ENCODE assay signal across 25 cellular contexts in the genomic region with DNA sequence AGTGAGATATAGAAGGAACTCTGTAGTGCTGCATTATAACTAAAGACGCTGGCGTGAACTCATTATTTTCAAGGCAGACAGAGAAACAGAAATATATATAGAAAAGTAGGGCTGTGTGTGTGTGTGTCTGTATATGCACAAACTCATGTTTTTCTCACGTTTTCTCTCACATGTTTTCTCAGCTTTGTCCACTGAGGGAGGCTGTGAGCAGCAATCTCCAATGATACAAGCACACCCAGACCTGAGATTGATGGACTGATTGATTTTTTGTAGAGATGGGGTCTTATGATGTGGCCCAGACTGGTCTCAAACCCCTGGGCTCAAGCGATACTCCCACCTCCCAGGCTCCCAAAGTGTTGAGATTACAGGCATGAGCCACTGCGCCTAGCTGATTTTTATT.
DNase-seq lines count a peak whose midpoint lies in the region; ATAC-seq, FAIRE-seq and TF ChIP-seq lines count a peak whose summit lies in the region.
"Had no signal": no experiment of that assay in that cellular context is flagged by ENCODE, and none has a peak within 500 bp of the region (broad histone marks: within the 10 kb centered on the region; RNA-seq: fewer than 3 reads in every experiment).

No MANE protein-coding gene starts in this region.

- no peak overlapping the region for H2BK12ac ChIP-seq in mesenchymal stem cell (ENCODE audit: low read length in 2 of 2)

- no peak overlapping the region for H3K4me2 ChIP-seq in DOHH2 (ENCODE audit: low read length)
- no peak overlapping the region for H3K4me2 ChIP-seq in astrocyte (ENCODE audit: low read length)
- no peak overlapping the region for H3K4me2 ChIP-seq in mesenchymal stem cell (ENCODE audit: low read length, poor library complexity, severe bottlenecking)
- H3K4me2 ChIP-seq: BLaER1 treated with 17β-estradiol and CSF1 and Interleukin-3, amounts not matched to agents 10 nM and 100 nM had no signal

- no peaks in the 10 kb centered on the region for H3K27me3 Mint-ChIP-seq in astrocyte (ENCODE audit: low read depth, unreplicated experiment)
- H3K27me3 Mint-ChIP-seq in activated CD4-positive, alpha-beta memory T cell treated with anti-CD3 and anti-CD28 coated beads, Interleukin-2, amount 10 ng/mL, durations not matched to agents 7 days and 5 days = no peaks in the 10 kb centered on the region
- H3K27me3 Mint-ChIP-seq: activated B cell treated with CpG ODN at 0.5 μM for 24 hours; activated naive CD4-positive, alpha-beta T cell treated with anti-CD3 and anti-CD28 coated beads, Interleukin-2, amount 50 U/mL, for 24 hours; brain; stimulated activated naive B cell treated with anti-CD40 and anti-IgM and Interleukin-4, amounts not matched to agents 10 μg/mL and 1 μg/mL and 100 μg/mL, for 72 hours; T-cell had no signal

- DNase-seq in LHCN-M2 (ENCODE audit: low read depth) (peak; percentile 4), astrocyte (ENCODE audit: low read depth) (no peak), mesenchymal stem cell (peak; percentile 6), DMS53 (lab: John Stamatoyannopoulos, UW) (no peak), NCI-H1417 (lab: John Stamatoyannopoulos, UW) (no peak)
- no peak for DNase-seq in activated CD4-positive, alpha-beta memory T cell treated with anti-CD3 and anti-CD28 coated beads, Interleukin-2, amount 10 ng/mL, durations not matched to agents 7 days and 5 days
- DNase-seq: activated B cell treated with CpG ODN at 0.5 μM for 24 hours; activated CD8-positive, alpha-beta T cell treated with anti-CD3 and anti-CD28 coated beads, Interleukin-2, amount 10 ng/mL, durations not matched to agents 7 days and 5 days; activated T-cell treated with anti-CD3 and anti-CD28 coated beads, Interleukin-2, amount 50 U/mL, for 4 hours; cortex of kidney; KBM-7; NCI-H1436 treated with DMSO at 0.1 percent for 48 hours; NCI-H2227 treated with DMSO at 0.1 percent for 48 hours; right cardiac atrium; stimulated activated naive B cell treated with anti-CD40 and anti-IgM and Interleukin-4, amounts not matched to agents 10 μg/mL and 1 μg/mL and 100 μg/mL, for 72 hours; T-cell had no signal

- no peak overlapping the region for H2BK5ac ChIP-seq in mesenchymal stem cell (ENCODE audit: low read depth, low read length, poor library complexity, severe bottlenecking)

- no peak overlapping the region for H2BK120ac ChIP-seq in mesenchymal stem cell (ENCODE audit: low read depth, low read length)

- H3K4me1 Mint-ChIP-seq in astrocyte (ENCODE audit: low read depth, unreplicated experiment) = no peaks in the 10 kb centered on the region
- no peaks in the 10 kb centered on the region for H3K4me1 Mint-ChIP-seq in activated CD4-positive, alpha-beta memory T cell treated with anti-CD3 and anti-CD28 coated beads, Interleukin-2, amount 10 ng/mL, durations not matched to agents 7 days and 5 days
- H3K4me1 Mint-ChIP-seq: activated B cell treated with CpG ODN at 0.5 μM for 24 hours; activated naive CD4-positive, alpha-beta T cell treated with anti-CD3 and anti-CD28 coated beads, Interleukin-2, amount 50 U/mL, for 24 hours; stimulated activated naive B cell treated with anti-CD40 and anti-IgM and Interleukin-4, amounts not matched to agents 10 μg/mL and 1 μg/mL and 100 μg/mL, for 72 hours had no signal

- no peak overlapping the region for H3K4me3 ChIP-seq in DOHH2 (ENCODE audit: low read length)
- no peak overlapping the region for H3K4me3 ChIP-seq in astrocyte (ENCODE audit: insufficient read depth, low read depth, low read length)
- no peak overlapping the region for H3K4me3 ChIP-seq in mesenchymal stem cell (ENCODE audit: insufficient read depth in 1 of 2, low read depth in 1 of 2, low read length in 2 of 2)
- H3K4me3 ChIP-seq: BLaER1 treated with 17β-estradiol and CSF1 and Interleukin-3, amounts not matched to agents 10 nM and 100 nM; HAP-1 had no signal

- POLR2A ChIA-PET in activated CD4-positive, alpha-beta memory T cell treated with anti-CD3 and anti-CD28 coated beads, Interleukin-2, amount 10 ng/mL, durations not matched to agents 7 days and 5 days (lab: Charles Lee) = no interaction called here

- H3K9me3 ChIP-seq in DOHH2 (ENCODE audit: control insufficient read depth, insufficient read depth, low read length) = no peaks in the 10 kb centered on the region
- H3K9me3 ChIP-seq in astrocyte (ENCODE audit: insufficient read depth, low read depth, low read length) = no peaks in the 10 kb centered on the region
- no peaks in the 10 kb centered on the region for H3K9me3 ChIP-seq in mesenchymal stem cell (ENCODE audit: control insufficient read depth, low read length)
- H3K9me3 ChIP-seq: BLaER1 treated with 17β-estradiol and CSF1 and Interleukin-3, amounts not matched to agents 10 nM and 100 nM; HAP-1 had no signal

- peaks cover 3% of the 10 kb centered on the region for H3K79me1 ChIP-seq in mesenchymal stem cell (replicated peaks; ENCODE audit: low read length, poor library complexity, severe bottlenecking)

- H3K9ac ChIP-seq in astrocyte (ENCODE audit: low read length) (no peak overlapping the region), mesenchymal stem cell (ENCODE audit: low read length) (no peak overlapping the region)
- H3K9ac ChIP-seq: BLaER1 treated with 17β-estradiol and CSF1 and Interleukin-3, amounts not matched to agents 10 nM and 100 nM had no signal

- no peak overlapping the region for H3K4ac ChIP-seq in mesenchymal stem cell (ENCODE audit: low read depth in 1 of 2, low read length in 2 of 2)

- H3K9me2 ChIP-seq in DOHH2 (replicated peaks; ENCODE audit: control insufficient read depth, low read length) = no peaks in the 10 kb centered on the region

- no peak overlapping the region for H3K14ac ChIP-seq in mesenchymal stem cell (ENCODE audit: low read length in 2 of 2)

- no peak overlapping the region for H2AFZ ChIP-seq in astrocyte (ENCODE audit: low read depth, low read length)
- H2AFZ ChIP-seq in mesenchymal stem cell (ENCODE audit: low read depth, low read length) = no peak overlapping the region

- no peak overlapping the region for H2BK15ac ChIP-seq in mesenchymal stem cell (ENCODE audit: low read depth, poor library complexity, severe bottlenecking)

- H3K79me2 ChIP-seq in DOHH2 (ENCODE audit: control insufficient read depth, low read length) (no peaks in the 10 kb centered on the region), astrocyte (ENCODE audit: insufficient read depth, low read length) (no peaks in the 10 kb centered on the region)

- no peak overlapping the region for H2AK5ac ChIP-seq in mesenchymal stem cell (ENCODE audit: low read length, severe bottlenecking)

- no peak overlapping the region for H3K27ac Mint-ChIP-seq in astrocyte (ENCODE audit: unreplicated experiment)
- no peak overlapping the region for H3K27ac Mint-ChIP-seq in activated CD4-positive, alpha-beta memory T cell treated with anti-CD3 and anti-CD28 coated beads, Interleukin-2, amount 10 ng/mL, durations not matched to agents 7 days and 5 days
- H3K27ac Mint-ChIP-seq: activated B cell treated with CpG ODN at 0.5 μM for 24 hours; activated CD8-positive, alpha-beta T cell treated with anti-CD3 and anti-CD28 coated beads, Interleukin-2, amount 10 ng/mL, durations not matched to agents 7 days and 5 days; activated naive CD4-positive, alpha-beta T cell treated with anti-CD3 and anti-CD28 coated beads, Interleukin-2, amount 50 U/mL, for 24 hours; stimulated activated naive B cell treated with anti-CD40 and anti-IgM and Interleukin-4, amounts not matched to agents 10 μg/mL and 1 μg/mL and 100 μg/mL, for 72 hours; T-cell had no signal

- no peak overlapping the region for H4K8ac ChIP-seq in mesenchymal stem cell (ENCODE audit: low read length)

- H3K18ac ChIP-seq in mesenchymal stem cell (ENCODE audit: low read depth in 1 of 2, low read length in 2 of 2) = no peak overlapping the region

- 94% methylated on average over 3 of the region's 5 CpGs for WGBS in mesenchymal stem cell

- no peaks in the 10 kb centered on the region for H3F3A ChIP-seq in DOHH2 (ENCODE audit: control insufficient read depth, insufficient read depth)

- H3K4me1 ChIP-seq in DOHH2 (ENCODE audit: control insufficient read depth, low read length) = no peaks in the 10 kb centered on the region
- H3K4me1 ChIP-seq in astrocyte (ENCODE audit: insufficient read depth, low read length) = no peaks in the 10 kb centered on the region
- peaks cover 2% of the 10 kb centered on the region for H3K4me1 ChIP-seq in mesenchymal stem cell (ENCODE audit: control insufficient read depth, insufficient read depth, low read depth, low read length)
- H3K4me1 ChIP-seq: BLaER1 treated with 17β-estradiol and CSF1 and Interleukin-3, amounts not matched to agents 10 nM and 100 nM; HAP-1 had no signal

- peak; percentile 32 for TF ChIP-seq CTCF in DOHH2 (IDR thresholded peaks at IDR 0.05; ENCODE audit: low read depth, low read length, poor library complexity, severe bottlenecking)
- TF ChIP-seq CTCF in astrocyte (IDR thresholded peaks at IDR 0.05; ENCODE audit: insufficient read depth, low read depth, low read length) = peak; percentile 5

- no peaks in the 10 kb centered on the region for H3K9me3 Mint-ChIP-seq in astrocyte (ENCODE audit: unreplicated experiment)
- no peaks in the 10 kb centered on the region for H3K9me3 Mint-ChIP-seq in activated CD4-positive, alpha-beta memory T cell treated with anti-CD3 and anti-CD28 coated beads, Interleukin-2, amount 10 ng/mL, durations not matched to agents 7 days and 5 days
- H3K9me3 Mint-ChIP-seq: activated B cell treated with CpG ODN at 0.5 μM for 24 hours; activated naive CD4-positive, alpha-beta T cell treated with anti-CD3 and anti-CD28 coated beads, Interleukin-2, amount 50 U/mL, for 24 hours; activated T-cell treated with anti-CD3 and anti-CD28 coated beads, Interleukin-2, amount 50 U/mL, for 4 hours; brain; stimulated activated naive B cell treated with anti-CD40 and anti-IgM and Interleukin-4, amounts not matched to agents 10 μg/mL and 1 μg/mL and 100 μg/mL, for 72 hours; T-cell had no signal

- H3K4me3 Mint-ChIP-seq in astrocyte (ENCODE audit: unreplicated experiment) = no peak overlapping the region
- H3K4me3 Mint-ChIP-seq in activated CD4-positive, alpha-beta memory T cell treated with anti-CD3 and anti-CD28 coated beads, Interleukin-2, amount 10 ng/mL, durations not matched to agents 7 days and 5 days = no peak overlapping the region
- H3K4me3 Mint-ChIP-seq: activated B cell treated with CpG ODN at 0.5 μM for 24 hours; activated CD8-positive, alpha-beta T cell treated with anti-CD3 and anti-CD28 coated beads, Interleukin-2, amount 10 ng/mL, durations not matched to agents 7 days and 5 days; activated naive CD4-positive, alpha-beta T cell treated with anti-CD3 and anti-CD28 coated beads, Interleukin-2, amount 50 U/mL, for 24 hours; activated T-cell treated with anti-CD3 and anti-CD28 coated beads, Interleukin-2, amount 50 U/mL, for 4 hours; brain; stimulated activated naive B cell treated with anti-CD40 and anti-IgM and Interleukin-4, amounts not matched to agents 10 μg/mL and 1 μg/mL and 100 μg/mL, for 72 hours; T-cell had no signal

- H3K27me3 ChIP-seq in DOHH2 (ENCODE audit: control insufficient read depth, low read length) (no peaks in the 10 kb centered on the region), astrocyte (ENCODE audit: insufficient read depth, low read length) (no peaks in the 10 kb centered on the region), mesenchymal stem cell (ENCODE audit: control insufficient read depth in 1 of 2, insufficient read depth in 1 of 2, low read length in 2 of 2) (no peaks in the 10 kb centered on the region)
- H3K27me3 ChIP-seq: BLaER1 treated with 17β-estradiol and CSF1 and Interleukin-3, amounts not matched to agents 10 nM and 100 nM had no signal

- no peak for ATAC-seq in GM21737 (IDR thresholded peaks at IDR 0.05; ENCODE audit: unreplicated experiment)
- ATAC-seq: activated CD8-positive, alpha-beta T cell treated with anti-CD3 and anti-CD28 coated beads, Interleukin-2, amount 10 ng/mL, durations not matched to agents 7 days and 5 days; activated T-cell treated with anti-CD3 and anti-CD28 coated beads, Interleukin-2, amount 50 U/mL, for 4 hours; right cardiac atrium; stimulated activated naive B cell treated with anti-CD40 and anti-IgM and Interleukin-4, amounts not matched to agents 10 μg/mL and 1 μg/mL and 100 μg/mL, for 72 hours; T-cell had no signal

- H4K20me1 ChIP-seq in DOHH2 (ENCODE audit: control insufficient read depth, insufficient read depth, low read depth, low read length) (no peaks in the 10 kb centered on the region), astrocyte (ENCODE audit: insufficient read depth, low read length) (peaks cover 5% of the 10 kb centered on the region)
- H4K20me1 ChIP-seq: BLaER1 treated with 17β-estradiol and CSF1 and Interleukin-3, amounts not matched to agents 10 nM and 100 nM had no signal

- H3K23ac ChIP-seq in mesenchymal stem cell (ENCODE audit: low read length in 2 of 2) = no peak overlapping the region

- CTCF ChIA-PET in activated CD4-positive, alpha-beta memory T cell treated with anti-CD3 and anti-CD28 coated beads, Interleukin-2, amount 10 ng/mL, durations not matched to agents 7 days and 5 days (lab: Charles Lee) = interaction anchor here (0.7 to 1.1 kb wide), 2 partner anchors 11 to 28 kb away, joined by 3 read pairs; no protein-coding TSS in a partner anchor

- no peak for FAIRE-seq in astrocyte (lab: Jason Lieb, UNC)
- FAIRE-seq: endothelial cell of umbilical vein, frontal cortex, GM18507 had no signal

- peaks cover 8% of the 10 kb centered on the region for H3K36me3 Mint-ChIP-seq in astrocyte (ENCODE audit: low read depth, unreplicated experiment)
- H3K36me3 Mint-ChIP-seq in activated CD4-positive, alpha-beta memory T cell treated with anti-CD3 and anti-CD28 coated beads, Interleukin-2, amount 10 ng/mL, durations not matched to agents 7 days and 5 days (ENCODE audit: low read depth) = no peaks in the 10 kb centered on the region

- no peak overlapping the region for H4K91ac ChIP-seq in mesenchymal stem cell (ENCODE audit: low read length)

- no peaks in the 10 kb centered on the region; the same call in 1 of the 2 replicates for H3K36me3 ChIP-seq in DOHH2 (ENCODE audit: control insufficient read depth, low read length)
- no peaks in the 10 kb centered on the region for H3K36me3 ChIP-seq in astrocyte (ENCODE audit: insufficient read depth, low read length)
- H3K36me3 ChIP-seq in mesenchymal stem cell (ENCODE audit: control insufficient read depth in 1 of 2, insufficient read depth in 2 of 2, low read depth in 1 of 2, low read length in 2 of 2) = peaks cover 0 to 2% of the 10 kb centered on the region in 2 experiments
- H3K36me3 ChIP-seq: HAP-1 had no signal

- H3K27ac ChIP-seq in DOHH2 (ENCODE audit: low read depth, low read length) (no peak overlapping the region), astrocyte (ENCODE audit: low read depth, low read length) (no peak overlapping the region), mesenchymal stem cell (ENCODE audit: low read length, poor library complexity, severe bottlenecking) (no peak overlapping the region)
- H3K27ac ChIP-seq: BLaER1 treated with 17β-estradiol and CSF1 and Interleukin-3, amounts not matched to agents 10 nM and 100 nM had no signal

Comparison
In these comparisons a context has a peak if more than half of its experiments do, and no peak if none do; other contexts are left out.
1. DNase-seq: peak in LHCN-M2 (single experiment) and mesenchymal stem cell (single experiment); none in astrocyte (single experiment), DMS53 (single experiment), NCI-H1417 (0 of 3) and activated CD4-positive, alpha-beta memory T cell treated with anti-CD3 and anti-CD28 coated beads, Interleukin-2, amount 10 ng/mL, durations not matched to agents 7 days and 5 days (single experiment).